Comparison of ENCODE assay signal across 8 cellular contexts in genomic region chr10:73879296-73880173, GRCh38. TPM values are rescaled to one million over a fixed set of nuclear protein-coding genes. Genes with fewer than 3 reads are reported as not detected.
DNase-seq lines count a peak whose midpoint lies in the region; ATAC-seq and TF ChIP-seq lines count a peak whose summit lies in the region.

No MANE protein-coding gene starts in this region.

- TF ChIP-seq CTCF in tibial nerve (IDR thresholded peaks at IDR 0.05), result peak; percentile 79 to 96 (median 91)

- H3K9ac ChIP-seq in Karpas-422 (ENCODE audit: low read length), result peak overlapping the region; percentile 36; the same call in 1 of the 2 replicates

- H3K9me3 ChIP-seq in Karpas-422 (ENCODE audit: low read length), result no peaks in the 10 kb centered on the region
- no peaks in the 10 kb centered on the region for H3K9me3 ChIP-seq in SJSA1 (replicated peaks)
- H3K9me3 ChIP-seq in tibial nerve, result no peaks in the 10 kb centered on the region

- WGBS in tibial nerve, 2 donors, result 13 to 15% methylated on average over 14 of the region's 14 CpGs

- 0 out of 2 replicates have a peak, but pooled peaks cover 2% of the 10 kb centered on the region for H3K27me3 ChIP-seq in Karpas-422 (ENCODE audit: low read length)
- H3K27me3 ChIP-seq in SJSA1 (replicated peaks), result no peaks in the 10 kb centered on the region
- H3K27me3 ChIP-seq in tibial nerve, result no peaks in the 10 kb centered on the region

- DNase-seq in EH (ENCODE audit: low read depth), result peak; percentile 88
- peak; percentile 97 for DNase-seq in Karpas-422
- DNase-seq in SJSA1 (ENCODE audit: low read depth in 1 of 2, low spot score in 2 of 2), result peak; percentile 85 to 90
- peak; percentile 93 for DNase-seq in activated gamma-delta T cell treated with Interleukin-2 at 50 U/mL for 16 hours
- DNase-seq in germinal center (ENCODE audit: low spot score), result peak; percentile 83
- peak; percentile 66 for DNase-seq in pons (ENCODE audit: low spot score)
- DNase-seq in tibial nerve (ENCODE audit: low spot score in 2 of 2), result peak; percentile 74 to 79

- peak overlapping the region; percentile 91 for H2AFZ ChIP-seq in Karpas-422 (ENCODE audit: low read length)

- H3K79me2 ChIP-seq in Karpas-422 (ENCODE audit: low read length), result no peaks in the 10 kb centered on the region

- no peak overlapping the region for H3K27ac ChIP-seq in Karpas-422 (ENCODE audit: low read length)
- H3K27ac ChIP-seq in SJSA1, result no peak overlapping the region
- no peak overlapping the region for H3K27ac ChIP-seq in tibial nerve

- H3K4me1 ChIP-seq in Karpas-422 (ENCODE audit: low read length) (peaks cover 20% of the 10 kb centered on the region), SJSA1 (replicated peaks) (peaks cover 16% of the 10 kb centered on the region), tibial nerve (peaks cover 0 to 14% (median 3%) of the 10 kb centered on the region in 4 donors)

- ATAC-seq in GM21723 (IDR thresholded peaks at IDR 0.05; ENCODE audit: unreplicated experiment), result peak; percentile 74

- H3K9me2 ChIP-seq in Karpas-422 (replicated peaks; ENCODE audit: insufficient read depth, low read length), result no peaks in the 10 kb centered on the region

- TF ChIP-seq EP300 in tibial nerve (IDR thresholded peaks at IDR 0.05), result peak in 1 of 2 donors; percentile 47

- H3K4me2 ChIP-seq in Karpas-422 (ENCODE audit: low read depth, low read length, poor library complexity, severe bottlenecking), result peak overlapping the region; percentile 52

- TF ChIP-seq POLR2A in tibial nerve (IDR thresholded peaks at IDR 0.05), result no peak

- no peak overlapping the region; the same call in 1 of the 2 replicates for H3K4me3 ChIP-seq in Karpas-422 (ENCODE audit: low read length)
- no peak overlapping the region for H3K4me3 ChIP-seq in SJSA1
- H3K4me3 ChIP-seq in tibial nerve, result no peak overlapping the region

- H3K36me3 ChIP-seq in Karpas-422 (ENCODE audit: insufficient read depth, low read length), result no peaks in the 10 kb centered on the region
- no peaks in the 10 kb centered on the region for H3K36me3 ChIP-seq in SJSA1
- H3K36me3 ChIP-seq in tibial nerve, result no peaks in the 10 kb centered on the region

- H4K20me1 ChIP-seq in Karpas-422 (ENCODE audit: insufficient read depth, low read depth, low read length), result no peaks in the 10 kb centered on the region

RNA-seq across cellular contexts. Expression of gene CAMK2G, which starts 5.2 kb away (rescaled TPM):
- 28.2 and 33.5 TPM in 2 replicates for total RNA-seq in Karpas-422 (2014; rRNA removed; shearing (Covaris generic); ENCODE audit: low replicate concordance)
- total RNA-seq in SJSA1 (2014; rRNA removed; shearing (Covaris generic)), result 12.5 and 17.6 TPM in 2 replicates
- 10 to 100 TPM; 26.4 to 43.5 (median 35.1) TPM for total RNA-seq in tibial nerve

RNA-seq across cellular contexts. Expression of gene PLAU, which starts 31.4 kb away (rescaled TPM):
- 3.2 and 6.3 TPM in 2 replicates for total RNA-seq in Karpas-422 (2014; rRNA removed; shearing (Covaris generic); ENCODE audit: low replicate concordance)
- 4.7 and 6.0 TPM in 2 replicates for total RNA-seq in SJSA1 (2014; rRNA removed; shearing (Covaris generic))
- 1 to 10 TPM; 2.5 to 7.8 (median 3.5) TPM for total RNA-seq in tibial nerve
